24 cellular contexts compared by ENCODE assay signal in the genomic region with DNA sequence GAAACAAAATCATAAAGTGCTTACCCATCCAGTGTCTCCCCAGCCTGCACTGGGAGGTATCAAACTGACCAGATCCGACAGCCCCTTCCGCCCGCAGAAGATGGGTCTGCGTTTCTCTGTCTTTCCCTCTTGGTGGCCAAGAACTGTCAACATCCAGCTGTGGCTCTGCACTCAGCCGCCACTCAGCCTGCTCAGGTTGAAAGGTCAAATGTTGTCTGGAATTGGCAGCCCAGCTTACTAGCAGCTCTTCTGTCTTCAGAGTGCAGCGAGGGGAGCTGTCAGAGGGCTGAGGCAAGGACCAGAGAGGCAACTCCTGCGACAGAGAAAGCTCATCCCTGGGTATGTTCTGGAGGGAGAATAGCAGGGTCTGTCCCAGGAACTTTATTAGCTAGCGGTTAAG. TPM values are rescaled to one million over a fixed set of nuclear protein-coding genes. Genes with fewer than 3 reads are reported as not detected.
"Had no signal": no experiment of that assay in that cellular context is flagged by ENCODE, and none has a peak within 500 bp of the region (broad histone marks: within the 10 kb centered on the region; RNA-seq: fewer than 3 reads in every experiment).

No MANE protein-coding gene starts in this region.

- H3K27me3 ChIP-seq: colonic mucosa, neural progenitor cell had no signal

- H3K4me1 ChIP-seq: colonic mucosa, esophagus muscularis mucosa, neural progenitor cell had no signal

- H3K36me3 ChIP-seq: colonic mucosa, esophagus muscularis mucosa, neural progenitor cell had no signal

- FAIRE-seq: astrocyte, frontal cortex had no signal

- H3K27ac ChIP-seq: colonic mucosa, esophagus muscularis mucosa, neural progenitor cell had no signal

- ATAC-seq: activated CD8-positive, alpha-beta memory T cell treated with anti-CD3 and anti-CD28 coated beads, Interleukin-2, amount 10 ng/mL, durations not matched to agents 7 days and 5 days; activated naive CD4-positive, alpha-beta T cell treated with anti-CD3 and anti-CD28 coated beads, Interleukin-2, amount 50 U/mL, for 72 hours; activated T-helper 17 cell treated with anti-CD3 and anti-CD28 coated beads, Interleukin-2, amount 50 U/mL, for 72 hours; naive thymus-derived CD8-positive, alpha-beta T cell; stimulated activated naive B cell treated with anti-CD40 and anti-IgM and Interleukin-4, amounts not matched to agents 10 μg/mL and 1 μg/mL and 100 μg/mL, for 72 hours had no signal

- DNase-seq: activated CD4-positive, alpha-beta memory T cell treated with anti-CD3 and anti-CD28 coated beads, Interleukin-2, amount 10 ng/mL, durations not matched to agents 7 days and 5 days; activated CD4-positive, alpha-beta T cell treated with anti-CD3 and anti-CD28 coated beads for 48 hours; activated CD8-positive, alpha-beta memory T cell treated with anti-CD3 and anti-CD28 coated beads, Interleukin-2, amount 10 ng/mL, durations not matched to agents 7 days and 5 days; activated T-cell treated with anti-CD3 and anti-CD28 coated beads, Interleukin-2, amount 50 U/mL, for 1 hour; colonic mucosa; glutamatergic neuron; hypothalamus; mammary epithelial cell; naive thymus-derived CD8-positive, alpha-beta T cell; posterior cingulate gyrus; stimulated activated CD4-positive, alpha-beta T cell treated with anti-CD3 and anti-CD28 coated beads, Interleukin-2, amount 100 ng/mL, for 48 hours; stimulated activated CD8-positive, alpha-beta memory T cell treated with anti-CD3 and anti-CD28 coated beads, Interleukin-4, amount 100 ng/mL, for 48 hours; stimulated activated naive B cell treated with anti-CD40 and anti-IgM and Interleukin-4, amounts not matched to agents 10 μg/mL and 1 μg/mL and 100 μg/mL, for 72 hours had no signal

- H3K4me3 ChIP-seq: colonic mucosa, esophagus muscularis mucosa, neural progenitor cell had no signal

- H2AFZ ChIP-seq: neural progenitor cell had no signal

- H3K9ac ChIP-seq: neural progenitor cell had no signal

- H3K9me3 ChIP-seq: colonic mucosa had no signal

- H3K4me2 ChIP-seq: neural progenitor cell had no signal

RNA-seq across cellular contexts. Expression of a gene that starts 45.4 kb away (rescaled TPM):
- total RNA-seq: activated CD4-positive, alpha-beta memory T cell treated with anti-CD3 and anti-CD28 coated beads, Interleukin-2, amount 10 ng/mL, durations not matched to agents 7 days and 5 days; activated CD8-positive, alpha-beta memory T cell treated with anti-CD3 and anti-CD28 coated beads, Interleukin-2, amount 10 ng/mL, durations not matched to agents 7 days and 5 days; activated naive CD4-positive, alpha-beta T cell treated with anti-CD3 and anti-CD28 coated beads, Interleukin-2, amount 50 U/mL, for 72 hours; activated T-helper 17 cell treated with anti-CD3 and anti-CD28 coated beads, Interleukin-2, amount 50 U/mL, for 72 hours; astrocyte; colonic mucosa; esophagus muscularis mucosa; frontal cortex; mammary epithelial cell; mesothelial cell of epicardium; naive thymus-derived CD8-positive, alpha-beta T cell; omental fat pad; T-helper 2 cell treated with Interferon-gamma antibody and Interleukin-4, amounts not matched to agents 100 ng/mL and 5 ng/mL, for 36 hours; temporal lobe had no signal
- polyA plus RNA-seq: adipose tissue; mammary epithelial cell; naive thymus-derived CD8-positive, alpha-beta T cell had no signal

RNA-seq across cellular contexts. Expression of a gene that starts 47.1 kb away (rescaled TPM):
- total RNA-seq: frontal cortex, mammary epithelial cell had no signal
- polyA plus RNA-seq: mammary epithelial cell; naive thymus-derived CD8-positive, alpha-beta T cell had no signal
